ENCODE assay signal across 8 cellular contexts in genomic region chr7:135664046-135664589, GRCh38. TPM values are rescaled to one million over a fixed set of nuclear protein-coding genes. Genes with fewer than 3 reads are reported as not detected.
A peak's percentile ranks its signal among the peaks of the same experiment; 100 is the strongest.
DNase-seq lines count a peak whose midpoint lies in the region; ATAC-seq and TF ChIP-seq lines count a peak whose summit lies in the region.

No MANE protein-coding gene starts in this region.

- no peaks in the 10 kb centered on the region; the same call in 1 of the 2 replicates for H4K20me1 ChIP-seq in OCI-LY3 (ENCODE audit: insufficient read depth, low read length)

- no peaks in the 10 kb centered on the region for H3K27me3 ChIP-seq in OCI-LY3 (ENCODE audit: low read depth, low read length)
- H3K27me3 ChIP-seq in brain microvascular endothelial cell (replicated peaks) = no peaks in the 10 kb centered on the region

- no peak for TF ChIP-seq CTCF in OCI-LY3 (IDR thresholded peaks at IDR 0.05; ENCODE audit: low read depth, low read length)
- no peak for TF ChIP-seq CTCF in brain microvascular endothelial cell (IDR thresholded peaks at IDR 0.05; ENCODE audit: low read depth, low read length, missing control alignments)
- TF ChIP-seq CTCF in omental fat pad (IDR thresholded peaks at IDR 0.05) = no peak

- H3K79me2 ChIP-seq in OCI-LY3 (ENCODE audit: low read length) = peaks cover 61% of the 10 kb centered on the region

- ATAC-seq in omental fat pad (ENCODE audit: low FRiP score) = peak; percentile 6

- H3K4me3 ChIP-seq in OCI-LY3 (ENCODE audit: low read length) (no peak overlapping the region), brain microvascular endothelial cell (ENCODE audit: low read depth, low read length) (no peak overlapping the region)

- peaks cover 17% of the 10 kb centered on the region; the same call in 1 of the 2 replicates for H3K4me1 ChIP-seq in OCI-LY3 (ENCODE audit: low read length)

- in situ Hi-C loops in brain microvascular endothelial cell (cut with HindIII; ENCODE audit: low pct_ligation_motif_present, low sequenced_read_pairs) = no loop called here

- DNase-seq in EL (peak; percentile 22), brain microvascular endothelial cell (no peak), omental fat pad (ENCODE audit: low spot score) (no peak), NCI-H2171 (lab: John Stamatoyannopoulos, UW) (no peak), Ammon's horn (ENCODE audit: low spot score) (no peak), NCI-H187 (lab: John Stamatoyannopoulos, UW) (no peak)
- DNase-seq in stimulated activated CD4-positive, alpha-beta T cell treated with anti-CD3 and anti-CD28 coated beads, Interleukin-4, amount 100 ng/mL, for 1 hour = no peak

- no peak overlapping the region for H2AFZ ChIP-seq in OCI-LY3 (ENCODE audit: low read depth, low read length)

- H3K27ac ChIP-seq in OCI-LY3 (ENCODE audit: low read length) = no peak overlapping the region
- H3K27ac ChIP-seq in brain microvascular endothelial cell = peak overlapping the region; percentile 95

- peaks cover 8% of the 10 kb centered on the region for H3K36me3 ChIP-seq in OCI-LY3 (replicated peaks; ENCODE audit: low read depth, low read length)
- H3K36me3 ChIP-seq in brain microvascular endothelial cell (replicated peaks) = no peaks in the 10 kb centered on the region

- no peaks in the 10 kb centered on the region for H3K9me3 ChIP-seq in OCI-LY3 (ENCODE audit: insufficient read depth, low read length)

- no peak overlapping the region for H3K9ac ChIP-seq in OCI-LY3 (ENCODE audit: low read length)

- H3K4me2 ChIP-seq in OCI-LY3 (ENCODE audit: low read length) = peak overlapping the region; percentile 87

RNA-seq across cellular contexts. Expression of gene STMP1, which starts 1.8 kb away (rescaled TPM):
- total RNA-seq in omental fat pad = 10 to 100 TPM in 3 of 4 donors, 1 to 10 TPM in 1; 9.4 to 26.8 (median 14.3) TPM
